Comparison of ENCODE assay signal across 22 cellular contexts in the genomic region with DNA sequence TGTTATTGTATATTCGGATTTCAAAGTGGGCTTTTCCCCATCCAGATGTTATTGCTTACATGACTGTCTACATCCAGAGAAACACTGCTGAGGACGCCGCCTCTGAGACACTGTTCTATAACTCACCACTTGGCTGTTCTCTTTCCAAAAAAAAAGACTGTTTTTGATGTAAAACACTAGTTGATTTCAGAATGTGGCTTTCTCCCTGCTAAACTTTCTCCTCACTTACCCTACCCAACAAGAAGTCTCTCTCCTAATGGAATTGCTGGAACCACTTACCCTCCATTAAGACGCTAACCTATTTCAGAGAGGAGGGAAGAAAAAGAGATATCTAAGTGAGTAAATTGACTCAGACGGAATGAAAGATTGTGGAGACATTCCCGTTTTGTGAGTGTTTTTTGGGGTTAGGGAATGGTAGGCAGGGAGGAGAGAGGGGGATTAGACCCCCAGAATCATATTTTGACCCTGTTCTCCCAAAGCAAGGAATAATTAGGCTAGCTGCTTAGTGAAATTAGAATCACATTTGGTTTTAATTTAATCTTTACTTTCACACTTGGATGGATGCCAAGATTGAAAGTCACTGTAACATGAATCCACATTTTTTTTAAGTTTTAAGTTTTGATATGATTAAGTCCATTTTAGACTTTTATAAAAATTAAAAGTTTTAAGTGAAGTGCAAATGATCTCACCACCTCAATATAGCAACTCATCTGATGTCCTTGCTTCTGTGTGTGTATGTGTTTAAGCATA.
A peak's percentile ranks its signal among the peaks of the same experiment; 100 is the strongest.
DNase-seq lines count a peak whose midpoint lies in the region; ATAC-seq and TF ChIP-seq lines count a peak whose summit lies in the region.
"Had no signal": no experiment of that assay in that cellular context is flagged by ENCODE, and none has a peak within 500 bp of the region (broad histone marks: within the 10 kb centered on the region; RNA-seq: fewer than 3 reads in every experiment).

No MANE protein-coding gene starts in this region.

- H3K36me3 Mint-ChIP-seq in osteocyte (ENCODE audit: unreplicated experiment) = no peaks in the 10 kb centered on the region
- H3K36me3 Mint-ChIP-seq: activated naive CD8-positive, alpha-beta T cell treated with anti-CD3 and anti-CD28 coated beads for 36 hours; IgD-negative memory B cell had no signal

- TF ChIP-seq CTCF in osteocyte (IDR thresholded peaks at IDR 0.05) = no peak

- DNase-seq in AG08395 (ENCODE audit: low spot score) = peak; percentile 27
- DNase-seq in fibroblast of the conjunctiva (ENCODE audit: low read depth) = peak; percentile 47
- DNase-seq in osteocyte (ENCODE audit: extremely low spot score, unreplicated experiment) = no peak
- no peak for DNase-seq in HPDE6-E6E7 (ENCODE audit: extremely low spot score)
- no peak for DNase-seq in GOT3 (lab: John Stamatoyannopoulos, UW)
- DNase-seq: activated CD4-positive, alpha-beta T cell treated with anti-CD3 and anti-CD28 coated beads for 1 hour; activated CD8-positive, alpha-beta T cell treated with anti-CD3 and anti-CD28 coated beads for 36 hours; activated effector memory CD4-positive, alpha-beta T cell treated with Interleukin-2 at 50 U/mL for 16 hours; activated naive CD8-positive, alpha-beta T cell treated with anti-CD3 and anti-CD28 coated beads for 36 hours; foreskin melanocyte; hypothalamus; NCI-H1105; NCI-H1930; NCI-H345; NCI-H748 treated with DMSO at 0.1 percent for 48 hours; psoas muscle; SIG-M5 had no signal

- H3K4me3 Mint-ChIP-seq in osteocyte (ENCODE audit: unreplicated experiment) = no peak overlapping the region
- H3K4me3 Mint-ChIP-seq: activated CD8-positive, alpha-beta T cell treated with anti-CD3 and anti-CD28 coated beads for 36 hours; activated naive CD8-positive, alpha-beta T cell treated with anti-CD3 and anti-CD28 coated beads for 36 hours; central memory CD8-positive, alpha-beta T cell; IgD-negative memory B cell had no signal

- H3K27me3 Mint-ChIP-seq in osteocyte (ENCODE audit: unreplicated experiment) = no peaks in the 10 kb centered on the region
- H3K27me3 Mint-ChIP-seq: activated CD8-positive, alpha-beta T cell treated with anti-CD3 and anti-CD28 coated beads for 36 hours; IgD-negative memory B cell had no signal

- ATAC-seq in SK-N-SH treated with all-trans-retinoic acid at 6 μM for 48 hours (peak; percentile 90), HG02884 (IDR thresholded peaks at IDR 0.05; ENCODE audit: unreplicated experiment) (no peak), GM19455 (IDR thresholded peaks at IDR 0.05; ENCODE audit: unreplicated experiment) (no peak)
- ATAC-seq: activated CD8-positive, alpha-beta T cell treated with anti-CD3 and anti-CD28 coated beads for 36 hours; psoas muscle had no signal

- peak overlapping the region; percentile 65 for H3K27ac Mint-ChIP-seq in osteocyte (ENCODE audit: unreplicated experiment)
- H3K27ac Mint-ChIP-seq: activated CD8-positive, alpha-beta T cell treated with anti-CD3 and anti-CD28 coated beads for 36 hours; activated naive CD8-positive, alpha-beta T cell treated with anti-CD3 and anti-CD28 coated beads for 36 hours had no signal

- no peaks in the 10 kb centered on the region for H3K9me3 Mint-ChIP-seq in osteocyte (ENCODE audit: unreplicated experiment)
- H3K9me3 Mint-ChIP-seq: activated CD8-positive, alpha-beta T cell treated with anti-CD3 and anti-CD28 coated beads for 36 hours; activated naive CD8-positive, alpha-beta T cell treated with anti-CD3 and anti-CD28 coated beads for 36 hours; central memory CD8-positive, alpha-beta T cell; IgD-negative memory B cell had no signal

- peaks cover 44% of the 10 kb centered on the region for H3K4me1 Mint-ChIP-seq in osteocyte (ENCODE audit: unreplicated experiment)
- H3K4me1 Mint-ChIP-seq: activated naive CD8-positive, alpha-beta T cell treated with anti-CD3 and anti-CD28 coated beads for 36 hours; central memory CD8-positive, alpha-beta T cell had no signal

TF ChIP-seq in SK-N-SH treated with all-trans-retinoic acid at 6 μM for 48 hours, 23 proteins besides CTCF, POLR2A, EP300 and RAD21:
- peak; percentile 91 for TF ChIP-seq ISL1 (CRISPR knock-in tag; IDR thresholded peaks at IDR 0.05)
- TF ChIP-seq, protein P1, sequence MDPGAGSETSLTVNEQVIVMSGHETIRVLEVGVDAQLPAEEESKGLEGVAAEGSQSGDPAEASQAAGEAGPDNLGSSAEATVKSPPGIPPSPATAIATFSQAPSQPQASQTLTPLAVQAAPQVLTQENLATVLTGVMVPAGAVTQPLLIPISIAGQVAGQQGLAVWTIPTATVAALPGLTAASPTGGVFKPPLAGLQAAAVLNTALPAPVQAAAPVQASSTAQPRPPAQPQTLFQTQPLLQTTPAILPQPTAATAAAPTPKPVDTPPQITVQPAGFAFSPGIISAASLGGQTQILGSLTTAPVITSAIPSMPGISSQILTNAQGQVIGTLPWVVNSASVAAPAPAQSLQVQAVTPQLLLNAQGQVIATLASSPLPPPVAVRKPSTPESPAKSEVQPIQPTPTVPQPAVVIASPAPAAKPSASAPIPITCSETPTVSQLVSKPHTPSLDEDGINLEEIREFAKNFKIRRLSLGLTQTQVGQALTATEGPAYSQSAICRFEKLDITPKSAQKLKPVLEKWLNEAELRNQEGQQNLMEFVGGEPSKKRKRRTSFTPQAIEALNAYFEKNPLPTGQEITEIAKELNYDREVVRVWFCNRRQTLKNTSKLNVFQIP (CRISPR knock-in tag; IDR thresholded peaks at IDR 0.05; ENCODE audit: borderline replicate concordance, low read depth) = no peak

Comparison
In these comparisons a context has a peak if more than half of its experiments do, and no peak if none do; other contexts are left out.
1. DNase-seq: peak in AG08395 (single experiment) and fibroblast of the conjunctiva (single experiment); none in osteocyte (single experiment), HPDE6-E6E7 (single experiment) and GOT3 (single experiment).